In genomic region chr10:22285130-22285529, GRCh38 we compare ENCODE assay signal across 20 cellular contexts. TPM values are rescaled to one million over a fixed set of nuclear protein-coding genes. Genes with fewer than 3 reads are reported as not detected.
DNase-seq lines count a peak whose midpoint lies in the region; ATAC-seq and TF ChIP-seq lines count a peak whose summit lies in the region.
"Had no signal": no experiment of that assay in that cellular context is flagged by ENCODE, and none has a peak within 500 bp of the region (broad histone marks: within the 10 kb centered on the region; RNA-seq: fewer than 3 reads in every experiment).

No MANE protein-coding gene starts in this region.

- DNase-seq in Right ventricle myocardium superior (no peak), right atrium auricular region (ENCODE audit: low spot score) (no peak), NCI-H446 (lab: John Stamatoyannopoulos, UW) (peak; percentile 29 to 77), cerebellum (ENCODE audit: low spot score) (peak; percentile 87), testis (peak; percentile 28), T-helper 2 cell (no peak), SK-N-SH (no peak), MCF 10A (ENCODE audit: unreplicated experiment) (no peak)
- DNase-seq: AML-193; CD8-positive, alpha-beta memory T cell; EL; Karpas-422; MG63; NCI-H1417; NCI-H187 treated with DMSO at 0.1 percent for 48 hours; NCI-H226; NCI-H524 treated with DMSO at 0.1 percent for 48 hours; NCI-H82; OCI-M1 had no signal

- no peak for TF ChIP-seq RAD21 in SK-N-SH (IDR thresholded peaks at IDR 0.05; ENCODE audit: low read length)

- H3K36me3 Mint-ChIP-seq in MCF 10A (ENCODE audit: insufficient read depth, unreplicated experiment) = no peaks in the 10 kb centered on the region
- H3K36me3 Mint-ChIP-seq: CD8-positive, alpha-beta memory T cell; IgD-negative memory B cell had no signal

- TF ChIP-seq CTCF in right atrium auricular region (IDR thresholded peaks at IDR 0.05) (no peak), testis (IDR thresholded peaks at IDR 0.05) (no peak), SK-N-SH (IDR thresholded peaks at IDR 0.05) (no peak), MCF 10A (IDR thresholded peaks at IDR 0.05; ENCODE audit: unreplicated experiment) (no peak)

- H4K20me1 ChIP-seq in SK-N-SH (ENCODE audit: insufficient read depth) = no peaks in the 10 kb centered on the region

- H3K4me3 ChIP-seq in right atrium auricular region (no peak overlapping the region), testis (no peak overlapping the region), SK-N-SH (ENCODE audit: low read depth in 2 of 2, low read length in 1 of 2) (no peak overlapping the region)
- H3K4me3 ChIP-seq: MG63 had no signal

- CTCF ChIA-PET in SK-N-SH (lab: Yijun Ruan, JAX) (interaction anchor here (0.5 kb wide), 1 partner anchor 325 kb away, joined by 3 read pairs; no protein-coding TSS in a partner anchor), MCF 10A (lab: Yijun Ruan, JAX) (interaction anchor here (0.5 to 0.7 kb wide), 3 partner anchors 423 to 1206 kb away, joined by 3 read pairs; no protein-coding TSS in a partner anchor)

- 58 to 63% methylated on average over 3 of the region's 3 CpGs for WGBS in testis, 2 donors
- 51% methylated on average over 3 of the region's 3 CpGs for WGBS in SK-N-SH (ENCODE audit: low lambda C conversion rate)

- H3K36me3 ChIP-seq in right atrium auricular region (no peaks in the 10 kb centered on the region), testis (ENCODE audit: low read depth, missing control alignments) (no peaks in the 10 kb centered on the region), SK-N-SH (replicated peaks in 1 of 2; ENCODE audit: control insufficient read depth in 1 of 2, insufficient read depth in 2 of 2, low read length in 1 of 2) (no peaks in the 10 kb centered on the region)
- H3K36me3 ChIP-seq: MG63 had no signal

- H2AFZ ChIP-seq in SK-N-SH (ENCODE audit: low read depth) = no peak overlapping the region

- H3F3A ChIP-seq in SK-N-SH (replicated peaks; ENCODE audit: insufficient read depth) = no peaks in the 10 kb centered on the region

- H3K9me3 ChIP-seq in right atrium auricular region (no peaks in the 10 kb centered on the region), testis (no peaks in the 10 kb centered on the region), SK-N-SH (no peaks in the 10 kb centered on the region)
- H3K9me3 ChIP-seq: MG63 had no signal

- no peaks in the 10 kb centered on the region for H3K9me3 Mint-ChIP-seq in MCF 10A (ENCODE audit: unreplicated experiment)
- H3K9me3 Mint-ChIP-seq: CD8-positive, alpha-beta memory T cell had no signal

- H3K4me2 ChIP-seq in SK-N-SH = no peak overlapping the region

- H3K4me3 Mint-ChIP-seq in MCF 10A (ENCODE audit: unreplicated experiment) = no peak overlapping the region
- H3K4me3 Mint-ChIP-seq: CD8-positive, alpha-beta memory T cell; IgD-negative memory B cell had no signal

- H3K4me1 ChIP-seq in right atrium auricular region (no peaks in the 10 kb centered on the region), testis (no peaks in the 10 kb centered on the region), SK-N-SH (ENCODE audit: control insufficient read depth in 1 of 2, insufficient read depth in 2 of 2, low read depth in 1 of 2, low read length in 1 of 2) (no peaks in the 10 kb centered on the region)

- H3K9me2 ChIP-seq in SK-N-SH = no peaks in the 10 kb centered on the region

- H3K27ac Mint-ChIP-seq in MCF 10A (ENCODE audit: low read depth, unreplicated experiment) = no peak overlapping the region
- H3K27ac Mint-ChIP-seq: IgD-negative memory B cell had no signal

- intact Hi-C loops in Right ventricle myocardium superior (cut with DNase I) (no loop called here), testis (cut with DNase I; ENCODE audit: low total_unique reads) (no loop called here), MCF 10A (cut with micrococcal nuclease) (no loop called here)

- ATAC-seq in Right ventricle myocardium superior (ENCODE audit: poor library complexity) = peak; percentile 68

- H3K27me3 ChIP-seq in right atrium auricular region = no peaks in the 10 kb centered on the region
- H3K27me3 ChIP-seq in testis = no peaks in the 10 kb centered on the region
- H3K27me3 ChIP-seq in SK-N-SH (ENCODE audit: insufficient read depth) = no peaks in the 10 kb centered on the region
- H3K27me3 ChIP-seq: MG63 had no signal

- no peaks in the 10 kb centered on the region for H3K4me1 Mint-ChIP-seq in MCF 10A (ENCODE audit: insufficient read depth, unreplicated experiment)
- H3K4me1 Mint-ChIP-seq: CD8-positive, alpha-beta memory T cell; IgD-negative memory B cell had no signal

- no TSS peak for BruUV-seq in MCF 10A (replicated peaks; lab: Mats Ljungman, UMichigan)

- peaks cover 5% of the 10 kb centered on the region for H3K27me3 Mint-ChIP-seq in MCF 10A (ENCODE audit: insufficient read depth, unreplicated experiment)

- TF ChIP-seq EP300 in SK-N-SH (IDR thresholded peaks at IDR 0.05; ENCODE audit: borderline replicate concordance in 1 of 2, low read depth in 1 of 2, low read length in 1 of 2) = no peak

- H3K27ac ChIP-seq in right atrium auricular region (no peak overlapping the region), testis (no peak overlapping the region), SK-N-SH (ENCODE audit: low read depth in 2 of 2, low read length in 1 of 2) (no peak overlapping the region)

- H3K79me2 ChIP-seq in SK-N-SH (ENCODE audit: insufficient read depth) = no peaks in the 10 kb centered on the region

- no peak overlapping the region for H3K9ac ChIP-seq in SK-N-SH

- POLR2A ChIA-PET in SK-N-SH (lab: Yijun Ruan, JAX) = no interaction called here
- POLR2A ChIA-PET in MCF 10A (lab: Yijun Ruan, JAX) = interaction anchor here (1.2 kb wide), 1 partner anchor 31 kb away, joined by 3 read pairs; the partner anchor contains the start of gene COMMD3

- TF ChIP-seq POLR2A in testis (IDR thresholded peaks at IDR 0.05) = no peak

TF ChIP-seq in SK-N-SH, 30 proteins besides CTCF, POLR2A, EP300 and RAD21:
- no peak for TF ChIP-seq RCOR1 (IDR thresholded peaks at IDR 0.05; ENCODE audit: low read length)
- no peak for TF ChIP-seq JUND (IDR thresholded peaks at IDR 0.05)
- no peak for TF ChIP-seq CHD2 (IDR thresholded peaks at IDR 0.05; ENCODE audit: low read length, partially characterized antibody)
- no peak for TF ChIP-seq NFIC (IDR thresholded peaks at IDR 0.05; ENCODE audit: borderline replicate concordance)
- no peak for TF ChIP-seq YY1 (IDR thresholded peaks at IDR 0.05; ENCODE audit: low read depth)
- TF ChIP-seq POLR2AphosphoS5 (IDR thresholded peaks at IDR 0.05; ENCODE audit: low read depth, low read length) = no peak
- TF ChIP-seq TEAD4 (IDR thresholded peaks at IDR 0.05; ENCODE audit: borderline replicate concordance, insufficient read depth) = no peak
- TF ChIP-seq GABPA (IDR thresholded peaks at IDR 0.05; ENCODE audit: low read depth) = no peak
- no peak for TF ChIP-seq GATA2 (CRISPR knock-in tag; IDR thresholded peaks at IDR 0.05)
- no peak for TF ChIP-seq IRF3 (IDR thresholded peaks at IDR 0.05; ENCODE audit: low read depth, low read length)
- no peak for TF ChIP-seq EZH2phosphoT487 (IDR thresholded peaks at IDR 0.05; ENCODE audit: borderline replicate concordance, low read depth)
- no peak for TF ChIP-seq FOSL2 (IDR thresholded peaks at IDR 0.05; ENCODE audit: borderline replicate concordance, low read depth)
- TF ChIP-seq MAX (IDR thresholded peaks at IDR 0.05; ENCODE audit: low read depth) = no peak
- no peak for TF ChIP-seq TAF1 (IDR thresholded peaks at IDR 0.05; ENCODE audit: borderline replicate concordance, low read depth, low read length)

RNA-seq across cellular contexts. Expression of gene COMMD3, which starts 31.1 kb away (rescaled TPM):
- total RNA-seq in Right ventricle myocardium superior (87.0 TPM), right atrium auricular region (100 to 1,000 TPM in 1 of 2 donors, 10 to 100 TPM in 1; 28.5 to 141 TPM), cerebellum (35.8 TPM), testis (10 to 100 TPM; 40.6 to 42.5 TPM), MCF 10A (2022) (69.4 and 73.4 TPM in 2 replicates)
- polyA plus RNA-seq in testis (ENCODE audit: insufficient read depth, low read depth, low replicate concordance) (70.2 TPM), SK-N-SH (2012; rRNA removed) (26.9 and 36.5 TPM in 2 replicates)
- polyA plus RNA-seq in SK-N-SH (2012; cell fraction: cytosol; rRNA removed) = 37.1 and 46.6 TPM in 2 replicates
- polyA plus RNA-seq in SK-N-SH (2012; cell fraction: nucleus; rRNA removed) = 33.7 and 52.1 TPM in 2 replicates

RNA-seq across cellular contexts. Expression of gene BMI1, which starts 35.8 kb away (rescaled TPM):
- total RNA-seq in Right ventricle myocardium superior (36.5 TPM), right atrium auricular region (10 to 100 TPM; 34.7 to 40.7 TPM), cerebellum (88.3 TPM), testis (100 to 1,000 TPM; 111 to 120 TPM), MCF 10A (2022) (78.0 and 80.1 TPM in 2 replicates)
- polyA plus RNA-seq in testis (ENCODE audit: insufficient read depth, low read depth, low replicate concordance) (56.3 TPM), SK-N-SH (2012; rRNA removed) (15.5 and 18.4 TPM in 2 replicates)
- 23.0 and 28.1 TPM in 2 replicates for polyA plus RNA-seq in SK-N-SH (2012; cell fraction: cytosol; rRNA removed)
- 17.9 and 31.5 TPM in 2 replicates for polyA plus RNA-seq in SK-N-SH (2012; cell fraction: nucleus; rRNA removed)

Comparison
In these comparisons a context has a peak if more than half of its experiments do, and no peak if none do; other contexts are left out.
1. DNase-seq: peak in NCI-H446 (2 of 2), cerebellum (single experiment) and testis (single experiment); none in Right ventricle myocardium superior (single experiment), right atrium auricular region (single experiment), T-helper 2 cell (0 of 5), SK-N-SH (single experiment) and MCF 10A (single experiment).